Comparison of ENCODE assay signal across 30 cellular contexts in genomic region chr11:67520856-67521824, GRCh38. TPM values are rescaled to one million over a fixed set of nuclear protein-coding genes. Genes with fewer than 3 reads are reported as not detected.
"Had no signal": no experiment of that assay in that cellular context is flagged by ENCODE, and none has a peak within 500 bp of the region (broad histone marks: within the 10 kb centered on the region; RNA-seq: fewer than 3 reads in every experiment).

No MANE protein-coding gene starts in this region.

- H3K9me3 ChIP-seq: colonic mucosa, gastrocnemius medialis, prostate gland, right atrium auricular region, testis, tibial artery had no signal

- ATAC-seq: esophagus mucosa; gastrocnemius medialis; left lobe of liver; natural killer cell treated with Interleukin-12 subunit alpha and Interleukin-12 subunit beta and Interleukin-15 and Interleukin-18, amount 100 ng/mL, for 72 hours; sciatic nerve; stimulated activated effector memory CD8-positive, alpha-beta T cell treated with anti-CD3 and anti-CD28 coated beads, Interleukin-12 subunit alpha, Interleukin-12 subunit beta, amount 100 ng/mL, for 72 hours; stimulated activated naive CD8-positive, alpha-beta T cell treated with anti-CD3 and anti-CD28 coated beads, Interleukin-15, Interleukin-2, amounts not matched to agents 100 U/mL and 50 U/mL, for 24 hours had no signal

- DNase-seq: colonic mucosa; effector CD8-positive, alpha-beta T cell; endodermal cell; foreskin fibroblast; gastrocnemius medialis; head of caudate nucleus; stimulated activated CD4-positive, alpha-beta T cell treated with anti-CD3 and anti-CD28 coated beads, Interleukin-2, amount 100 ng/mL, for 24 hours; stimulated activated CD4-positive, alpha-beta T cell treated with anti-CD3 and anti-CD28 coated beads, Interleukin-4, amount 100 ng/mL, for 24 hours; stimulated activated naive CD8-positive, alpha-beta T cell treated with anti-CD3 and anti-CD28 coated beads, Interleukin-15, Interleukin-2, amounts not matched to agents 100 U/mL and 50 U/mL, for 24 hours; substantia nigra; testis; tibial artery had no signal

- H3K27ac ChIP-seq: colonic mucosa, epithelial cell of prostate, gastrocnemius medialis, parathyroid adenoma, prostate gland, right atrium auricular region, testis, tibial artery had no signal

- H3K4me1 ChIP-seq: gastrocnemius medialis, parathyroid adenoma, prostate gland, right atrium auricular region, testis, tibial artery had no signal

- H3K36me3 ChIP-seq: colonic mucosa, gastrocnemius medialis, prostate gland, right atrium auricular region, tibial artery had no signal

- H3K9ac ChIP-seq: parathyroid adenoma had no signal

- H3K4me3 ChIP-seq: colonic mucosa, gastrocnemius medialis, lung, prostate gland, right atrium auricular region, smooth muscle cell, testis, tibial artery had no signal

- FAIRE-seq: keratinocyte had no signal

RNA-seq across cellular contexts. Expression of gene CABP2, which starts 2.1 kb away (rescaled TPM):
- total RNA-seq: colonic mucosa; endodermal cell; esophagus mucosa; gastrocnemius medialis; glomerular endothelial cell; left lobe of liver; liver; lung; mononuclear cell; natural killer cell treated with Interleukin-12 subunit alpha and Interleukin-12 subunit beta and Interleukin-15 and Interleukin-18, amount 100 ng/mL, for 72 hours; neural crest cell; osteoblast; prostate gland; right atrium auricular region; sciatic nerve; smooth muscle cell; testis; urinary bladder had no signal
- polyA plus RNA-seq: keratinocyte, liver, lung, smooth muscle cell, urinary bladder had no signal
